12 cellular contexts compared by ENCODE assay signal in the genomic region with DNA sequence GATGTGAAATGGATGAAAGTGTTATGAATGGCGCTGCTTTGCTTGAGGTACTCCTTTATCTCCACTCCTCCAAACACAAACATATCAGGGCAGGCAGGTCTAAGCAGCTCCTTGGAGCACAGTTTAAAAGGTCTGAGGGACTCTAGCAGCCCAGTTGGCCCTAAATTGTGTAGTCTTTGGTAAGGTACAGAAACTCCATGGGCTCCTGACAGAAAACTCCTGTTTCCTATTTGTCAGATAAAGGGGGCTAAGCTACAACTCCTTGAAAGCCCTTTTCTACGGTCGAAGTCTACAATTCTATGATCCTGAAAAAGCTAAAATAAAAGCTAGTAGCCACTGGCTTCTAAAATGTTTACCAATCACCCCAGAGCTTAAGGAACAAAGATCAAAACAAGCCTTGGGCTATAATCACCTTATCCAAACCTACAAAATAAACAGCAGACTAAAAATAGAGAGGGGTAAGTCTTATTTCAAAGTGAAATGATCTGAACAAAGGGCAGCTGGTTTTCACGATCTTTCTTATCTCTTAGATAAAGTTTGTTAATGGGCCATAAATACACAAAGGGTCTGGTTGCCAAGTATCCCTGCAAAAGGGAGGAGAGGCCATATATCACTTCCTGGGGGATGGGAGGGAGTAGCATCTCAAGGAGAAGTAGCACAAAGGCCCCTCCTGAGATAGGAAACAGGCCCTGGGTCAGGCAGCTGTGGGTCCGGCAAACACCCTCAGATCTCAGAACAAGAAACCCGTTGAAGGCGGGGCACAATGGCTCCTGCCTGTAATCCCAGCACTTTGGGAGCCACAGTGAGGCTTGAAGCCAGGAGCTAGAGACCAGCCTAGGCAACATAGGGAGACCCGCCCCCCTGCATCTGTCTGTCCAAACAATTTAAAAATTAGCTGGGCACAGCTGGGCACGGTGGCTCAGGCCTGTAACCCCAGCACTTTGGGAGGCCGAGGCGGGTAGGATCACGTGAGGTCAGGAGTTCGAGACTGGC. TPM values are rescaled to one million over a fixed set of nuclear protein-coding genes. Genes with fewer than 3 reads are reported as not detected.
A peak's percentile ranks its signal among the peaks of the same experiment; 100 is the strongest.
DNase-seq lines count a peak whose midpoint lies in the region; ATAC-seq, FAIRE-seq and TF ChIP-seq lines count a peak whose summit lies in the region.
"Had no signal": no experiment of that assay in that cellular context is flagged by ENCODE, and none has a peak within 500 bp of the region (broad histone marks: within the 10 kb centered on the region; RNA-seq: fewer than 3 reads in every experiment).

No MANE protein-coding gene starts in this region.

- H3K4me3 Mint-ChIP-seq in GM23338: no peak overlapping the region
- H3K4me3 Mint-ChIP-seq in glutamatergic neuron (ENCODE audit: unreplicated experiment): no peak overlapping the region
- H3K4me3 Mint-ChIP-seq: activated T-helper 1 cell treated with anti-CD3 and anti-CD28 coated beads, Interleukin-12 subunit alpha, Interleukin-12 subunit beta, Interleukin-2, Interleukin-4 antibody, amounts not matched to agents 30 ng/mL and 10 ng/mL and 1 ng/mL, durations not matched to agents 14 hours and 24 hours and 36 hours; CD4-positive, alpha-beta T cell had no signal

- no peaks in the 10 kb centered on the region for H3K36me3 ChIP-seq in GM23338 (ENCODE audit: insufficient read depth)
- H3K36me3 ChIP-seq in pancreas: no peaks in the 10 kb centered on the region
- H3K36me3 ChIP-seq in ascending aorta: no peaks in the 10 kb centered on the region
- H3K36me3 ChIP-seq: brain microvascular endothelial cell had no signal

- ATAC-seq in GM23338: peak; percentile 61
- peak; percentile 63 to 90 (median 84) for ATAC-seq in pancreas
- no peak for ATAC-seq in HG03469 (IDR thresholded peaks at IDR 0.05; ENCODE audit: unreplicated experiment)
- no peak for ATAC-seq in HG03460 (IDR thresholded peaks at IDR 0.05; ENCODE audit: unreplicated experiment)

- no peak for FAIRE-seq in pancreas (lab: Jason Lieb, UNC)

- no peaks in the 10 kb centered on the region for H3K9me2 ChIP-seq in GM23338 (ENCODE audit: insufficient read depth)

- H3K4me1 ChIP-seq in GM23338 (ENCODE audit: insufficient read depth) (peaks cover 9% of the 10 kb centered on the region; the same call in 1 of the 2 replicates), pancreas (peaks cover 6 to 14% (median 10%) of the 10 kb centered on the region in 3 donors), ascending aorta (no peaks in the 10 kb centered on the region)

- peak overlapping the region; percentile 47; the same call in 1 of the 2 replicates for H3K27ac ChIP-seq in GM23338 (ENCODE audit: low read depth)
- H3K27ac ChIP-seq in pancreas: peak overlapping the region in 2 of 4 donors; percentile 62 to 81
- H3K27ac ChIP-seq in ascending aorta: no peak overlapping the region
- H3K27ac ChIP-seq: brain microvascular endothelial cell had no signal

- H2AFZ ChIP-seq in GM23338: peak overlapping the region; percentile 53; the same call in 1 of the 2 replicates

- H3K9me3 Mint-ChIP-seq in GM23338: no peaks in the 10 kb centered on the region
- no peaks in the 10 kb centered on the region for H3K9me3 Mint-ChIP-seq in glutamatergic neuron (ENCODE audit: unreplicated experiment)
- H3K9me3 Mint-ChIP-seq: activated T-helper 1 cell treated with anti-CD3 and anti-CD28 coated beads, Interleukin-12 subunit alpha, Interleukin-12 subunit beta, Interleukin-2, Interleukin-4 antibody, amounts not matched to agents 30 ng/mL and 10 ng/mL and 1 ng/mL, durations not matched to agents 14 hours and 24 hours and 36 hours; CD4-positive, alpha-beta T cell had no signal

- TF ChIP-seq CTCF in GM23338 (conservative IDR thresholded peaks at IDR 0.05; ENCODE audit: low read depth in 2 of 2): no peak
- TF ChIP-seq CTCF in fibroblast of the aortic adventitia (IDR thresholded peaks at IDR 0.05; ENCODE audit: insufficient read depth, low read length): no peak
- no peak for TF ChIP-seq CTCF in pancreas (IDR thresholded peaks at IDR 0.05)
- TF ChIP-seq CTCF in ascending aorta (IDR thresholded peaks at IDR 0.05): no peak
- no peak for TF ChIP-seq CTCF in glutamatergic neuron (IDR thresholded peaks at IDR 0.05; ENCODE audit: partially characterized antibody, unreplicated experiment)

- no peaks in the 10 kb centered on the region for H3K36me3 Mint-ChIP-seq in GM23338 (ENCODE audit: low read depth)
- H3K36me3 Mint-ChIP-seq in glutamatergic neuron (ENCODE audit: unreplicated experiment): no peaks in the 10 kb centered on the region

- H3F3A ChIP-seq in GM23338 (replicated peaks; ENCODE audit: low read depth): no peaks in the 10 kb centered on the region

- H4K20me1 ChIP-seq in GM23338 (replicated peaks; ENCODE audit: insufficient read depth): no peaks in the 10 kb centered on the region

- DNase-seq in GM23338 (ENCODE audit: low spot score): peak; percentile 31
- DNase-seq in NCI-H2196 (lab: John Stamatoyannopoulos, UW; ENCODE audit: unreplicated experiment): peak; percentile 57
- DNase-seq in fibroblast of the aortic adventitia (ENCODE audit: low read depth): peak; percentile 31
- peak in 3 of 6 donors; percentile 9 to 55 (median 12) for DNase-seq in pancreas
- DNase-seq in ascending aorta (ENCODE audit: low spot score in 2 of 2): no peak
- DNase-seq in glutamatergic neuron: no peak
- DNase-seq: brain microvascular endothelial cell; CD4-positive, alpha-beta T cell; SW 1271 had no signal

- H3K9me3 ChIP-seq in pancreas (no peaks in the 10 kb centered on the region), ascending aorta (no peaks in the 10 kb centered on the region)

- no peaks in the 10 kb centered on the region for H3K79me2 ChIP-seq in GM23338 (replicated peaks; ENCODE audit: insufficient read depth)

- H3K27me3 ChIP-seq in GM23338 (ENCODE audit: insufficient read depth) (no peaks in the 10 kb centered on the region), pancreas (no peaks in the 10 kb centered on the region), ascending aorta (no peaks in the 10 kb centered on the region)
- H3K27me3 ChIP-seq: brain microvascular endothelial cell had no signal

- H3K27ac Mint-ChIP-seq in GM23338: no peak overlapping the region
- no peak overlapping the region for H3K27ac Mint-ChIP-seq in glutamatergic neuron (ENCODE audit: unreplicated experiment)
- H3K27ac Mint-ChIP-seq: activated T-helper 1 cell treated with anti-CD3 and anti-CD28 coated beads, Interleukin-12 subunit alpha, Interleukin-12 subunit beta, Interleukin-2, Interleukin-4 antibody, amounts not matched to agents 30 ng/mL and 10 ng/mL and 1 ng/mL, durations not matched to agents 14 hours and 24 hours and 36 hours; CD4-positive, alpha-beta T cell had no signal

- H3K27me3 Mint-ChIP-seq in GM23338 (ENCODE audit: insufficient read depth, low read depth, poor library complexity) (no peaks in the 10 kb centered on the region), glutamatergic neuron (ENCODE audit: unreplicated experiment) (no peaks in the 10 kb centered on the region)
- H3K27me3 Mint-ChIP-seq: CD4-positive, alpha-beta T cell had no signal

- intact Hi-C loops in pancreas (cut with DNase I) (no loop called here), ascending aorta (cut with DNase I) (no loop called here)

- no peak overlapping the region; the same call in 1 of the 2 replicates for H3K4me2 ChIP-seq in GM23338

- WGBS in pancreas, 2 donors: 36 to 41% methylated on average over 13 of the region's 13 CpGs

- peaks cover 5% of the 10 kb centered on the region; the same call in 2 of the 3 replicates for H3K4me1 Mint-ChIP-seq in GM23338
- H3K4me1 Mint-ChIP-seq in glutamatergic neuron (ENCODE audit: low read depth, unreplicated experiment): no peaks in the 10 kb centered on the region

- H3K4me3 ChIP-seq in GM23338 (no peak overlapping the region), fibroblast of the aortic adventitia (ENCODE audit: low read depth, low read length) (no peak overlapping the region), pancreas (no peak overlapping the region), ascending aorta (no peak overlapping the region)

TF ChIP-seq in GM23338, 12 proteins besides CTCF, POLR2A, EP300 and RAD21 (continues in another document):
- TF ChIP-seq, protein P1, sequence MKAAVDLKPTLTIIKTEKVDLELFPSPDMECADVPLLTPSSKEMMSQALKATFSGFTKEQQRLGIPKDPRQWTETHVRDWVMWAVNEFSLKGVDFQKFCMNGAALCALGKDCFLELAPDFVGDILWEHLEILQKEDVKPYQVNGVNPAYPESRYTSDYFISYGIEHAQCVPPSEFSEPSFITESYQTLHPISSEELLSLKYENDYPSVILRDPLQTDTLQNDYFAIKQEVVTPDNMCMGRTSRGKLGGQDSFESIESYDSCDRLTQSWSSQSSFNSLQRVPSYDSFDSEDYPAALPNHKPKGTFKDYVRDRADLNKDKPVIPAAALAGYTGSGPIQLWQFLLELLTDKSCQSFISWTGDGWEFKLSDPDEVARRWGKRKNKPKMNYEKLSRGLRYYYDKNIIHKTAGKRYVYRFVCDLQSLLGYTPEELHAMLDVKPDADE (IDR thresholded peaks at IDR 0.05): no peak

RNA-seq across cellular contexts. Expression of a gene that starts 28.3 kb away (rescaled TPM):
- 30.8 and 43.7 TPM in 2 replicates for total RNA-seq in GM23338 (2014; rRNA removed; shearing (Covaris generic))
- polyA plus RNA-seq in GM23338 (2016; fragmentation: Nextera tagmentation; extraction: Ambion mirVana) (5.2 and 6.4 TPM in 2 replicates), pancreas (1 to 10 TPM; 4.6 to 9.0 TPM)
- total RNA-seq in fibroblast of the aortic adventitia (ENCODE audit: low replicate concordance) (67.5 and 147 TPM in 2 replicates), pancreas (10 to 100 TPM; 12.1 to 36.2 (median 19.8) TPM), ascending aorta (41.5 TPM), glutamatergic neuron (ENCODE audit: unreplicated experiment) (34.5 TPM)

Comparison
In these comparisons a context has a peak if more than half of its experiments do, and no peak if none do; other contexts are left out.
1. ATAC-seq: peak in GM23338 (single experiment) and pancreas (4 of 4); none in HG03469 (single experiment) and HG03460 (single experiment).
2. DNase-seq: peak in GM23338 (single experiment), NCI-H2196 (single experiment) and fibroblast of the aortic adventitia (single experiment); none in ascending aorta (0 of 2) and glutamatergic neuron (single experiment).